ENCODE assay signal across 14 cellular contexts in the genomic region with DNA sequence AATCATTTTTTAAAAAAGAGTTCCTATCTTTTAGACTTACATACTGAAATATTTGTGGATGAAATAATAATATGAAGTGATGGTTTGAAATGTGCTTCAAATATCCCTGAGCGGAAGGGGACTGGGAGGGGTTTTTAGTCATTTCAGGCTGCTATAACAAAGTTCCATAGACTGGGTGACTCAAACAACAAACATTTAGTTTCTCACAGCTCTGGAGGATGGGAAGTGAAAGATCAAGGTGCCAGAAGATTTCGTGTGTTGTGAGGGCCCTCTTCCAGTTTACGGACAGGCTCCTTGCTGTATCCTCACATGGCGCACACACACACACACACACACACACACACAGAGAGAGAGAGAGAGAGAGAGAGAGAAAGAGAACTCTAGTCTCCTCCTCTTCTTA. TPM values are rescaled to one million over a fixed set of nuclear protein-coding genes. Genes with fewer than 3 reads are reported as not detected.
A peak's percentile ranks its signal among the peaks of the same experiment; 100 is the strongest.
DNase-seq lines count a peak whose midpoint lies in the region; ATAC-seq, FAIRE-seq and TF ChIP-seq lines count a peak whose summit lies in the region.
"Had no signal": no experiment of that assay in that cellular context is flagged by ENCODE, and none has a peak within 500 bp of the region (broad histone marks: within the 10 kb centered on the region; RNA-seq: fewer than 3 reads in every experiment).

No MANE protein-coding gene starts in this region.

- no peak overlapping the region for H3K27ac Mint-ChIP-seq in effector memory CD8-positive, alpha-beta T cell
- no peak overlapping the region for H3K27ac Mint-ChIP-seq in activated T-cell treated with anti-CD3 and anti-CD28 coated beads, Interleukin-2, amount 50 U/mL, for 24 hours

- peak overlapping the region; percentile 36; the same call in 1 of the 2 replicates for H3K27ac ChIP-seq in RWPE1
- H3K27ac ChIP-seq: body of pancreas, prostate gland had no signal

- peaks cover 0 to 2% of the 10 kb centered on the region in 2 donors for H3K9me3 Mint-ChIP-seq in effector memory CD8-positive, alpha-beta T cell
- peaks cover under 1% of the 10 kb centered on the region for H3K9me3 Mint-ChIP-seq in activated T-cell treated with anti-CD3 and anti-CD28 coated beads, Interleukin-2, amount 50 U/mL, for 24 hours

- no peaks in the 10 kb centered on the region for H3K27me3 Mint-ChIP-seq in effector memory CD8-positive, alpha-beta T cell
- H3K27me3 Mint-ChIP-seq in activated T-cell treated with anti-CD3 and anti-CD28 coated beads, Interleukin-2, amount 50 U/mL, for 24 hours = no peaks in the 10 kb centered on the region

- TF ChIP-seq CTCF in RWPE1 (conservative IDR thresholded peaks at IDR 0.05; ENCODE audit: low read depth) (no peak), fibroblast of mammary gland (conservative IDR thresholded peaks at IDR 0.05; ENCODE audit: control insufficient read depth, insufficient read depth, low read depth, low read length) (no peak), D721Med (IDR thresholded peaks at IDR 0.05; ENCODE audit: insufficient read depth, missing control alignments) (no peak)

- no peak overlapping the region for H3K4me3 ChIP-seq in fibroblast of mammary gland (ENCODE audit: control insufficient read depth, low read depth, low read length)
- H3K4me3 ChIP-seq: body of pancreas, lung, prostate gland had no signal

- FAIRE-seq in D721Med (lab: Jason Lieb, UNC) = no peak
- FAIRE-seq: TTC549 had no signal

- peak; percentile 58 for DNase-seq in GM03348 (ENCODE audit: low spot score)
- DNase-seq in RWPE1 (ENCODE audit: low spot score) = peak; percentile 69
- DNase-seq in fibroblast of mammary gland (ENCODE audit: low read depth) = peak; percentile 57
- DNase-seq in renal cortical epithelial cell (ENCODE audit: low read depth) = peak; percentile 45
- no peak for DNase-seq in effector memory CD8-positive, alpha-beta T cell
- no peak for DNase-seq in D721Med (ENCODE audit: insufficient read length, low spot score)
- DNase-seq in activated T-cell treated with anti-CD3 and anti-CD28 coated beads, Interleukin-2, amount 50 U/mL, for 24 hours = no peak
- no peak for DNase-seq in DMS79 treated with DMSO at 0.1 percent for 48 hours (lab: John Stamatoyannopoulos, UW)
- DNase-seq: body of pancreas, foreskin melanocyte, NCI-H1417 had no signal

- no peak overlapping the region for H3K4me3 Mint-ChIP-seq in effector memory CD8-positive, alpha-beta T cell
- H3K4me3 Mint-ChIP-seq in activated T-cell treated with anti-CD3 and anti-CD28 coated beads, Interleukin-2, amount 50 U/mL, for 24 hours = no peak overlapping the region

- H3K36me3 Mint-ChIP-seq in effector memory CD8-positive, alpha-beta T cell (ENCODE audit: insufficient read depth) = no peaks in the 10 kb centered on the region
- H3K36me3 Mint-ChIP-seq in activated T-cell treated with anti-CD3 and anti-CD28 coated beads, Interleukin-2, amount 50 U/mL, for 24 hours (ENCODE audit: low read depth) = no peaks in the 10 kb centered on the region

- no peaks in the 10 kb centered on the region for H3K4me1 Mint-ChIP-seq in effector memory CD8-positive, alpha-beta T cell (ENCODE audit: low read depth in 2 of 2)
- H3K4me1 Mint-ChIP-seq in activated T-cell treated with anti-CD3 and anti-CD28 coated beads, Interleukin-2, amount 50 U/mL, for 24 hours (ENCODE audit: low read depth) = no peaks in the 10 kb centered on the region

- POLR2A ChIA-PET in RWPE1 (lab: Yijun Ruan, JAX; ENCODE audit: low non-redundant PET) = interaction anchor here (0.6 kb wide), 1 partner anchor 32 kb away, joined by 5 read pairs; no protein-coding TSS in a partner anchor

- CTCF ChIA-PET in RWPE1 (lab: Yijun Ruan, JAX) = no interaction called here

- ATAC-seq in effector memory CD8-positive, alpha-beta T cell (replicated peaks) = no peak
- ATAC-seq: body of pancreas had no signal

RNA-seq across cellular contexts. Expression of a gene that starts 27.1 kb away (rescaled TPM):
- total RNA-seq in renal cortical epithelial cell = 29.3 and 35.3 TPM in 2 replicates

RNA-seq across cellular contexts. Expression of a gene that starts 47.1 kb away (rescaled TPM):
- total RNA-seq in renal cortical epithelial cell = 55.1 and 104 TPM in 2 replicates

Comparison
In these comparisons a context has a peak if more than half of its experiments do, and no peak if none do; other contexts are left out.
1. DNase-seq: peak in GM03348 (single experiment), RWPE1 (single experiment), fibroblast of mammary gland (single experiment) and renal cortical epithelial cell (single experiment); none in effector memory CD8-positive, alpha-beta T cell (0 of 3), D721Med (single experiment), activated T-cell treated with anti-CD3 and anti-CD28 coated beads, Interleukin-2, amount 50 U/mL, for 24 hours (single experiment) and DMS79 treated with DMSO at 0.1 percent for 48 hours (single experiment).